8 cellular contexts compared by ENCODE assay signal in the genomic region with DNA sequence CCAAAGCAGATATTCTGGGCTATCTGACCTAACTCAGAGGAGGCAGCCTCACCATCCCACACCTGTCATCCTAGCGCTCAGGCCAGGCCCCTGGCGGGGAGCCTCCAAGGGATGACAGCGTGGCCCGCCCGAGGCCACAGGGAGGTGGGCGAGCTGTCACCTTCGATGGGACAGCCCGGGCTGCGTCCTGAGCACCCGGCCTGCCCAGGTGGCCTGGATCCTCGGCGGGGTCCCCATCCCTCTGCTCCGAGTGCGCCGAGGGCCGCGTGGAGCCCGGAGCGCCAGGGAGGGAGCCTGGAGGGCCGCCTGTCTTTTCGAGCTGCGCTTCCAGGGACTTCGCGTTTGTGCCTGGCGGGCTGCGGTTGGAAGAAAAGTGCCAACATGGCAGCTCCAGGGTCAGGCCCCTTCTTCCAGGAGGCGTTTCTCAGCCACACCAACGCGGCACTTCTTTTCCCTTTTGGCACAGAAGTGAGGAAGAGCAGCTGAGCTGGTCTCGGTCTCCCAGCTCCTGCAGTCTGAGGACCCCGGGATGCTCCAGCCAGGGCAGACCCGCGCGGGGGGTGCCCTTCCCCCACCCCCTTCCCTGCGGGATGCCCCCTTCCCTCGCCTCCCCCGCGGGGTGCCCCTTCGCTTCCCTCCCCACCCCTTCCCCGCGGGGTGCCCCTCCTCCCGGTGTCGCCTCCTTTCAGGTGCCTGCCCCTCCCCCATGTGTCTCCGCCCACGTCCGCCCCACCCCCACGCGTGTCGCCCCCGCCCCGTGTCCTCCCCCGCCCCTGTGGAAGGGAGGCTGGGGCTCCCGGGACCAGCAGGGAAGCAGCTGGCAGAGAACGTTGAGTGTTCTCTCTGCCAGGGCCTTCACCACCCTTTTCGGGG. TPM values are rescaled to one million over a fixed set of nuclear protein-coding genes. Genes with fewer than 3 reads are reported as not detected.
DNase-seq lines count a peak whose midpoint lies in the region; ATAC-seq and TF ChIP-seq lines count a peak whose summit lies in the region.

No MANE protein-coding gene starts in this region.

- DNase-seq in COLO829 (ENCODE audit: low spot score) (peak; percentile 35), RWPE1 (ENCODE audit: low spot score) (no peak), astrocyte of the hippocampus (ENCODE audit: low read depth, low spot score) (peak; percentile 65), NOMO-1 treated with dmso at 0.1 percent for 144 hours (lab: John Stamatoyannopoulos, UW; ENCODE audit: unreplicated experiment) (no peak), NCI-H2029 treated with DMSO at 0.1 percent for 48 hours (lab: John Stamatoyannopoulos, UW) (no peak)

- peak; percentile 15 for ATAC-seq in GM21717 (IDR thresholded peaks at IDR 0.05; ENCODE audit: unreplicated experiment)

- H3K4me2 ChIP-seq in skeletal muscle satellite cell (ENCODE audit: low read length): peak overlapping the region; percentile 96

- H3K9me3 ChIP-seq in iPS-15b (ENCODE audit: control insufficient read depth, insufficient read depth, low read length) (no peaks in the 10 kb centered on the region), skeletal muscle satellite cell (replicated peaks; ENCODE audit: low read length) (no peaks in the 10 kb centered on the region)

- no peak overlapping the region for H3K9ac ChIP-seq in iPS-15b (ENCODE audit: low read depth, low read length)
- peak overlapping the region; percentile 82 for H3K9ac ChIP-seq in skeletal muscle satellite cell (ENCODE audit: low read depth, low read length)

- TF ChIP-seq CTCF in RWPE1 (conservative IDR thresholded peaks at IDR 0.05; ENCODE audit: low read depth): no peak

- POLR2A ChIA-PET in RWPE1 (lab: Yijun Ruan, JAX; ENCODE audit: low non-redundant PET): interaction anchor here (0.5 kb wide), 1 partner anchor 548 kb away, joined by 3 read pairs; no protein-coding TSS in a partner anchor

- H3K27ac ChIP-seq in RWPE1: peak overlapping the region; percentile 97

- CTCF ChIA-PET in RWPE1 (lab: Yijun Ruan, JAX): interaction anchor here (0.6 to 1.0 kb wide), 2 partner anchors 9 to 23 kb away, joined by 4 to 6 read pairs; no protein-coding TSS in a partner anchor

- H3K36me3 ChIP-seq in iPS-15b (ENCODE audit: control insufficient read depth, insufficient read depth, low read length): no peaks in the 10 kb centered on the region
- no peaks in the 10 kb centered on the region for H3K36me3 ChIP-seq in skeletal muscle satellite cell (ENCODE audit: insufficient read depth, low read length)

- H3K4me3 ChIP-seq in iPS-15b (ENCODE audit: low read depth, low read length) (peak overlapping the region; percentile 59), skeletal muscle satellite cell (ENCODE audit: low read length) (peak overlapping the region; percentile 75)

- H3K4me1 ChIP-seq in iPS-15b (ENCODE audit: control insufficient read depth, insufficient read depth, low read length) (peaks cover 4% of the 10 kb centered on the region), skeletal muscle satellite cell (ENCODE audit: control insufficient read depth, insufficient read depth, low read length) (peaks cover 19% of the 10 kb centered on the region)

- H3K27me3 ChIP-seq in iPS-15b (ENCODE audit: control insufficient read depth, insufficient read depth, low read length): no peaks in the 10 kb centered on the region
- H3K27me3 ChIP-seq in skeletal muscle satellite cell (ENCODE audit: control insufficient read depth, insufficient read depth, low read length): peaks cover 7% of the 10 kb centered on the region

RNA-seq across cellular contexts. Expression of a gene that starts 42.3 kb away (rescaled TPM):
- total RNA-seq in skeletal muscle satellite cell (2012; rRNA removed): 1.5 and 1.7 TPM in 2 replicates

Comparison
In these comparisons a context has a peak if more than half of its experiments do, and no peak if none do; other contexts are left out.
1. DNase-seq: peak in COLO829 (single experiment) and astrocyte of the hippocampus (single experiment); none in RWPE1 (single experiment), NOMO-1 treated with dmso at 0.1 percent for 144 hours (single experiment) and NCI-H2029 treated with DMSO at 0.1 percent for 48 hours (single experiment).